Comparison of ENCODE assay signal across 8 cellular contexts in genomic region chr3:30680789-30681188, GRCh38.
DNase-seq lines count a peak whose midpoint lies in the region; ATAC-seq and TF ChIP-seq lines count a peak whose summit lies in the region.

No MANE protein-coding gene starts in this region.

- no peaks in the 10 kb centered on the region for H3K27me3 ChIP-seq in Peyer's patch

- no peak for ATAC-seq in GM18511 (IDR thresholded peaks at IDR 0.05; ENCODE audit: unreplicated experiment)
- no peak for ATAC-seq in HG02870 (IDR thresholded peaks at IDR 0.05; ENCODE audit: unreplicated experiment)
- no peak for ATAC-seq in HG03520 (IDR thresholded peaks at IDR 0.05; ENCODE audit: unreplicated experiment)

- peaks cover 57% of the 10 kb centered on the region for H3K4me1 Mint-ChIP-seq in nephron progenitor cell

- H3K27ac ChIP-seq in Peyer's patch, result peak overlapping the region; percentile 40 to 55 (median 52)
- peak overlapping the region; percentile 31 for H3K27ac ChIP-seq in epithelial cell of prostate

- H3K4me3 Mint-ChIP-seq in nephron progenitor cell, result no peak overlapping the region

- no peak for TF ChIP-seq POLR2A in Peyer's patch (IDR thresholded peaks at IDR 0.05)

- H3K27ac Mint-ChIP-seq in nephron progenitor cell, result peak overlapping the region; percentile 66

- peaks cover 0 to 41% (median 0%) of the 10 kb centered on the region in 3 donors for H3K36me3 ChIP-seq in Peyer's patch

- TF ChIP-seq CTCF in Peyer's patch (IDR thresholded peaks at IDR 0.05), result no peak
- TF ChIP-seq CTCF in nephron progenitor cell (IDR thresholded peaks at IDR 0.05), result no peak

- no peaks in the 10 kb centered on the region for H3K27me3 Mint-ChIP-seq in nephron progenitor cell (ENCODE audit: low read depth, poor library complexity)

- no peak overlapping the region for H3K4me3 ChIP-seq in Peyer's patch

- peaks cover 45% of the 10 kb centered on the region for H3K36me3 Mint-ChIP-seq in nephron progenitor cell (ENCODE audit: low read depth)

- H3K9me3 ChIP-seq in Peyer's patch, result no peaks in the 10 kb centered on the region

- DNase-seq in AG08395 (ENCODE audit: low spot score), result peak; percentile 20
- no peak for DNase-seq in Peyer's patch
- no peak for DNase-seq in epithelial cell of prostate (ENCODE audit: low read depth, low spot score)
- DNase-seq in nephron progenitor cell, result no peak
- no peak for DNase-seq in effector CD4-positive, alpha-beta T cell

- H3K4me1 ChIP-seq in Peyer's patch, result peaks cover 0 to 32% (median 4%) of the 10 kb centered on the region in 4 donors

- H3K9me3 Mint-ChIP-seq in nephron progenitor cell, result no peaks in the 10 kb centered on the region
